ENCODE assay signal across 8 cellular contexts in genomic region chr14:21308479-21309237, GRCh38. TPM values are rescaled to one million over a fixed set of nuclear protein-coding genes. Genes with fewer than 3 reads are reported as not detected.
DNase-seq lines count a peak whose midpoint lies in the region; ATAC-seq and TF ChIP-seq lines count a peak whose summit lies in the region.

No MANE protein-coding gene starts in this region.

- intact Hi-C loops in PC-3 (cut with micrococcal nuclease), result no loop called here
- intact Hi-C loops in activated naive CD4-positive, alpha-beta T cell treated with anti-CD3 and anti-CD28 coated beads for 36 hours (cut with micrococcal nuclease), result loop anchor here (1.0 to 2.0 kb wide), 9 partner anchors 39 to 1290 kb away; partner anchors contain the start of genes ABHD4, CHD8, HNRNPC and METTL3
- intact Hi-C loops in testis (cut with DNase I; ENCODE audit: low total_unique reads), result no loop called here

- H3K36me3 Mint-ChIP-seq in activated naive CD4-positive, alpha-beta T cell treated with anti-CD3 and anti-CD28 coated beads for 36 hours (ENCODE audit: low read depth), result no peaks in the 10 kb centered on the region

- H3K9ac ChIP-seq in PC-3 (ENCODE audit: low read length), result peak overlapping the region; percentile 39

- peak overlapping the region; percentile 87 for H3K27ac Mint-ChIP-seq in activated naive CD4-positive, alpha-beta T cell treated with anti-CD3 and anti-CD28 coated beads for 36 hours

- H4K20me1 ChIP-seq in PC-3 (ENCODE audit: low read length), result no peaks in the 10 kb centered on the region

- WGBS in testis, 2 donors, result 2% methylated on average over 16 of the region's 16 CpGs

- BruUV-seq in PC-3 (replicated peaks; lab: Mats Ljungman, UMichigan), result no TSS peak

- no peaks in the 10 kb centered on the region for H3K36me3 ChIP-seq in PC-3 (ENCODE audit: low read depth, low read length)
- no peaks in the 10 kb centered on the region for H3K36me3 ChIP-seq in testis (ENCODE audit: low read depth, missing control alignments)

- H3K27me3 ChIP-seq in PC-3 (ENCODE audit: low read length), result no peaks in the 10 kb centered on the region
- no peaks in the 10 kb centered on the region for H3K27me3 ChIP-seq in testis

- H3K27ac ChIP-seq in PC-3 (ENCODE audit: low read length), result peak overlapping the region; percentile 40
- H3K27ac ChIP-seq in testis, result peak overlapping the region in 1 of 2 donors; percentile 26

- POLR2A ChIA-PET in PC-3 (lab: Charles Lee; ENCODE audit: unreplicated experiment), result no interaction called here

- no peaks in the 10 kb centered on the region for H3K27me3 Mint-ChIP-seq in activated naive CD4-positive, alpha-beta T cell treated with anti-CD3 and anti-CD28 coated beads for 36 hours (ENCODE audit: low read depth)

- TF ChIP-seq POLR2A in testis (IDR thresholded peaks at IDR 0.05), result no peak

- no peaks in the 10 kb centered on the region for H3K79me2 ChIP-seq in PC-3 (ENCODE audit: low read length)

- peak in 12 of 14 donors; percentile 3 to 92 (median 48) for DNase-seq in C1 segment of cervical spinal cord (lab: John Stamatoyannopoulos, UW)
- peak; percentile 81 for DNase-seq in PC-3
- DNase-seq in activated naive CD4-positive, alpha-beta T cell treated with anti-CD3 and anti-CD28 coated beads for 36 hours, result peak; percentile 94
- DNase-seq in glomerular endothelial cell (ENCODE audit: extremely low read depth, low read depth, low spot score), result peak; percentile 23
- DNase-seq in omental fat pad (ENCODE audit: low spot score), result peak; percentile 36
- peak; percentile 92 for DNase-seq in testis

- ATAC-seq in GM19397 (IDR thresholded peaks at IDR 0.05; ENCODE audit: unreplicated experiment), result peak; percentile 74
- ATAC-seq in HG03571 (IDR thresholded peaks at IDR 0.05; ENCODE audit: unreplicated experiment), result peak; percentile 89
- peak; percentile 55 for ATAC-seq in PC-3
- peak; percentile 95 for ATAC-seq in omental fat pad (ENCODE audit: low FRiP score)

- H3F3A ChIP-seq in PC-3 (ENCODE audit: low read length, unreplicated experiment), result no peaks in the 10 kb centered on the region

- H2AFZ ChIP-seq in PC-3 (ENCODE audit: low read length), result peak overlapping the region; percentile 78

- H3K9me3 ChIP-seq in PC-3 (ENCODE audit: low read length) (no peaks in the 10 kb centered on the region), testis (no peaks in the 10 kb centered on the region)

- peaks cover 15% of the 10 kb centered on the region for H3K4me1 ChIP-seq in PC-3 (ENCODE audit: insufficient read depth, low read length)
- no peaks in the 10 kb centered on the region for H3K4me1 ChIP-seq in testis

- peaks cover 23% of the 10 kb centered on the region for H3K4me1 Mint-ChIP-seq in activated naive CD4-positive, alpha-beta T cell treated with anti-CD3 and anti-CD28 coated beads for 36 hours (ENCODE audit: low read depth)

- peak overlapping the region; percentile 69 for H3K4me2 ChIP-seq in PC-3 (ENCODE audit: low read length)

- H3K4me3 ChIP-seq in PC-3 (ENCODE audit: low read length) (no peak overlapping the region; the same call in 1 of the 2 replicates), testis (peak overlapping the region; percentile 42 to 48)

- H3K4me3 Mint-ChIP-seq in activated naive CD4-positive, alpha-beta T cell treated with anti-CD3 and anti-CD28 coated beads for 36 hours, result peak overlapping the region; percentile 66

- TF ChIP-seq CTCF in PC-3 (conservative IDR thresholded peaks at IDR 0.05; ENCODE audit: low read depth, low read length) (no peak), omental fat pad (IDR thresholded peaks at IDR 0.05) (no peak), testis (IDR thresholded peaks at IDR 0.05) (no peak)

- CTCF ChIA-PET in PC-3 (lab: Charles Lee), result no interaction called here
- CTCF ChIA-PET in activated naive CD4-positive, alpha-beta T cell treated with anti-CD3 and anti-CD28 coated beads for 36 hours (lab: Charles Lee), result interaction anchor here (0.6 to 1.4 kb wide), 5 partner anchors 19 to 205 kb away, joined by 3 to 4 read pairs (median 3); no protein-coding TSS in a partner anchor

- no peaks in the 10 kb centered on the region for H3K9me3 Mint-ChIP-seq in activated naive CD4-positive, alpha-beta T cell treated with anti-CD3 and anti-CD28 coated beads for 36 hours

- no peaks in the 10 kb centered on the region for H3K9me2 ChIP-seq in PC-3 (replicated peaks; ENCODE audit: low read length)

RNA-seq across cellular contexts. Expression of gene RPGRIP1, which starts 28.8 kb away (rescaled TPM):
- total RNA-seq in PC-3 (2014; rRNA removed) (0.33 TPM in 1 of 2 replicates, not detected in the other), glomerular endothelial cell (not detected in 2 replicates), omental fat pad (1 to 10 TPM in 1 of 4 donors, under 1 TPM in 3; 0.19 to 1.2 (median 0.53) TPM), testis (10 to 100 TPM; 35.7 to 38.9 TPM)
- not detected for total RNA-seq in activated naive CD4-positive, alpha-beta T cell treated with anti-CD3 and anti-CD28 coated beads for 36 hours
- 110 TPM for polyA plus RNA-seq in testis (ENCODE audit: insufficient read depth, low read depth, low replicate concordance)

RNA-seq across cellular contexts. Expression of gene HNRNPC, which starts 39.4 kb away (rescaled TPM):
- total RNA-seq in PC-3 (2014; rRNA removed) (682 and 772 TPM in 2 replicates), glomerular endothelial cell (537 and 719 TPM in 2 replicates), omental fat pad (100 to 1,000 TPM; 361 to 619 (median 454) TPM), testis (100 to 1,000 TPM; 317 to 399 TPM)
- total RNA-seq in activated naive CD4-positive, alpha-beta T cell treated with anti-CD3 and anti-CD28 coated beads for 36 hours, result 1,000 to 10,000 TPM; 1,252 to 1,377 TPM
- 443 TPM for polyA plus RNA-seq in testis (ENCODE audit: insufficient read depth, low read depth, low replicate concordance)

Comparison
In these comparisons a context has a peak if more than half of its experiments do, and no peak if none do; other contexts are left out.
1. DNase-seq: peak in every context shown above with its lines; median percentile 94 in activated naive CD4-positive, alpha-beta T cell treated with anti-CD3 and anti-CD28 coated beads for 36 hours; 92 in testis; 81 in PC-3; 48 in C1 segment of cervical spinal cord; 36 in omental fat pad; 23 in glomerular endothelial cell.
2. RNA of gene RPGRIP1, which starts 28.8 kb away (total RNA-seq): 35.7 to 38.9 TPM in testis; 0.19 to 1.2 TPM in omental fat pad, 0.33 TPM in PC-3, not detected in activated naive CD4-positive, alpha-beta T cell treated with anti-CD3 and anti-CD28 coated beads for 36 hours and not detected in glomerular endothelial cell; every median in the first group is over 10 times any median in the second.
3. Peak in every context shown above with its lines, with median percentiles within 50 percentile points of each other: ATAC-seq.